ENCODE assay signal across 8 cellular contexts in genomic region chr11:1458340-1459218, GRCh38. TPM values are rescaled to one million over a fixed set of nuclear protein-coding genes. Genes with fewer than 3 reads are reported as not detected.
DNase-seq lines count a peak whose midpoint lies in the region; ATAC-seq and TF ChIP-seq lines count a peak whose summit lies in the region.

No MANE protein-coding gene starts in this region.

- no peak overlapping the region for H3K27ac Mint-ChIP-seq in osteocyte (ENCODE audit: unreplicated experiment)

- peak overlapping the region; percentile 88 to 90 (median 90) for H3K27ac ChIP-seq in esophagus muscularis mucosa (replicated peaks in 1 of 4)

- no peak for TF ChIP-seq POLR2A in esophagus muscularis mucosa (IDR thresholded peaks at IDR 0.05; ENCODE audit: low read depth)
- no peak for TF ChIP-seq POLR2A in GM18505 (IDR thresholded peaks at IDR 0.05; ENCODE audit: borderline replicate concordance, extremely low read depth, insufficient read depth, insufficient read length)

- peak overlapping the region; percentile 20 to 46 (median 38) for H3K4me3 ChIP-seq in esophagus muscularis mucosa

- no peak overlapping the region for H3K4me3 Mint-ChIP-seq in osteocyte (ENCODE audit: unreplicated experiment)

- ATAC-seq in GM18505 (IDR thresholded peaks at IDR 0.05; ENCODE audit: unreplicated experiment), result no peak
- no peak for ATAC-seq in HG03469 (IDR thresholded peaks at IDR 0.05; ENCODE audit: unreplicated experiment)
- ATAC-seq in GM18861 (IDR thresholded peaks at IDR 0.05; ENCODE audit: unreplicated experiment), result no peak

- peaks cover 7 to 63% (median 52%) of the 10 kb centered on the region in 4 donors for H3K4me1 ChIP-seq in esophagus muscularis mucosa

- H3K9me3 ChIP-seq in esophagus muscularis mucosa, result no peaks in the 10 kb centered on the region

- peak; percentile 26 to 47 (median 40) for TF ChIP-seq CTCF in esophagus muscularis mucosa (IDR thresholded peaks at IDR 0.05)
- TF ChIP-seq CTCF in osteocyte (IDR thresholded peaks at IDR 0.05), result peak; percentile 29

- DNase-seq in ELR (ENCODE audit: low read depth) (peak; percentile 39), NCI-H69 (lab: John Stamatoyannopoulos, UW) (peak; percentile 45), esophagus muscularis mucosa (ENCODE audit: extremely low spot score) (peak; percentile 93), osteocyte (ENCODE audit: extremely low spot score, unreplicated experiment) (no peak)
- no peak for DNase-seq in activated CD4-positive, alpha-beta T cell treated with anti-CD3 and anti-CD28 coated beads for 4 hours

- H3K27me3 Mint-ChIP-seq in osteocyte (ENCODE audit: unreplicated experiment), result no peaks in the 10 kb centered on the region

- H3K9me3 Mint-ChIP-seq in osteocyte (ENCODE audit: unreplicated experiment), result no peaks in the 10 kb centered on the region

- no peak for TF ChIP-seq EP300 in esophagus muscularis mucosa (IDR thresholded peaks at IDR 0.05)

- no peaks in the 10 kb centered on the region for H3K4me1 Mint-ChIP-seq in osteocyte (ENCODE audit: unreplicated experiment)

- no peaks in the 10 kb centered on the region for H3K27me3 ChIP-seq in esophagus muscularis mucosa

- H3K36me3 Mint-ChIP-seq in osteocyte (ENCODE audit: unreplicated experiment), result no peaks in the 10 kb centered on the region

- 28% methylated on average over 8 of the region's 18 CpGs for WGBS in esophagus muscularis mucosa

- intact Hi-C loops in esophagus muscularis mucosa (cut with DNase I), result no loop called here

- H3K36me3 ChIP-seq in esophagus muscularis mucosa, result peaks cover 0 to 14% (median 10%) of the 10 kb centered on the region in 4 donors

RNA-seq across cellular contexts. Expression of gene MOB2, which starts 28.0 kb away (rescaled TPM):
- 100 to 1,000 TPM in 2 of 4 donors, 10 to 100 TPM in 2; 66.6 to 115 (median 89.5) TPM for total RNA-seq in esophagus muscularis mucosa
- 33.8 and 38.6 TPM in 2 replicates for total RNA-seq in osteocyte

Comparison
In these comparisons a context has a peak if more than half of its experiments do, and no peak if none do; other contexts are left out.
1. DNase-seq: peak in ELR (single experiment), NCI-H69 (single experiment) and esophagus muscularis mucosa (single experiment); none in osteocyte (single experiment) and activated CD4-positive, alpha-beta T cell treated with anti-CD3 and anti-CD28 coated beads for 4 hours (0 of 2).